Comparison of ENCODE assay signal across 18 cellular contexts in the genomic region with DNA sequence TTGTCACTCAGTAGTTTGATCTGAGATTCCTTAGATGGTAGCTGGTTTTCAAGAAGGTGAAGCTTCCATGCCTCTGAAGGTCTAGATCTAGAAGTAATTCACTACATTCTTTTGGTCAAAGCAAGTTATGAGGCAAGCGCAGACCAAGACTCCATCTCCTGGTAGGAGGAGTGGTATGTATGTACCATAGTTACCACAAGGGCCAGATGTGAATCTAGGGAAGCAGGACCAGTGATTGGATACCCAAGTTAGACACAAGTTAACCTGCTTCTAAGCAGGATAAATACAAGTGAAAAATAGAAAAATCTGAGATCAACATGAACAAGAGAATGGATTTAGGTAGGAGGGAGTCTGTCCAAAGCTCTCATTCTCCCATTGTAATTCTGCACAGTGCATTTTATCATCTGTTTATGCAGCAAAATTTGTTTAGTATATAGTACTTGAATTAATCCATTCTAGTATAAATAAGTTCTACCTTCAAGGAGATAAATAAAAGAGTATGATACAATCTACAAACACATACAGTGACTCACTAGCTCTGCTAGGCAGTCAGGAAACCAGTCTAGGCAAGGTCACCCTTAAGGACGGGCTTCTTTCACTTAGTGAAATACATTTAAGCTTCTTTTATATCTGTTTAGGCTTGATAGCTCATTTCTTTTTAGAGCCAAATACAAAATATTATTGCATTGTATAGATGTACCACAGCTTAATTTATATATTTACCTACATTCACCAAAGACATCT. TPM values are rescaled to one million over a fixed set of nuclear protein-coding genes. Genes with fewer than 3 reads are reported as not detected.
DNase-seq lines count a peak whose midpoint lies in the region; ATAC-seq, FAIRE-seq and TF ChIP-seq lines count a peak whose summit lies in the region.
"Had no signal": no experiment of that assay in that cellular context is flagged by ENCODE, and none has a peak within 500 bp of the region (broad histone marks: within the 10 kb centered on the region; RNA-seq: fewer than 3 reads in every experiment).

No MANE protein-coding gene starts in this region.

- H3K36me3 ChIP-seq in astrocyte (ENCODE audit: insufficient read depth, low read length) (no peaks in the 10 kb centered on the region), smooth muscle cell (ENCODE audit: low read depth) (no peaks in the 10 kb centered on the region)
- H3K36me3 ChIP-seq: thoracic aorta had no signal

- H3K27me3 Mint-ChIP-seq in activated T-cell treated with anti-CD3 and anti-CD28 coated beads, Interleukin-2, amount 50 U/mL, for 72 hours (ENCODE audit: low read depth) = no peaks in the 10 kb centered on the region
- H3K27me3 Mint-ChIP-seq in astrocyte (ENCODE audit: low read depth, unreplicated experiment) = no peaks in the 10 kb centered on the region
- H3K27me3 Mint-ChIP-seq: progenitor cell of endocrine pancreas had no signal

- H3K4me3 ChIP-seq in astrocyte (ENCODE audit: insufficient read depth, low read depth, low read length) (no peak overlapping the region), smooth muscle cell (no peak overlapping the region)
- H3K4me3 ChIP-seq: hepatocyte, PC-9, thoracic aorta had no signal

- ATAC-seq in activated T-cell treated with anti-CD3 and anti-CD28 coated beads, Interleukin-2, amount 50 U/mL, for 72 hours (replicated peaks in 1 of 2) = peak; percentile 77 to 82
- ATAC-seq in GM21717 (IDR thresholded peaks at IDR 0.05; ENCODE audit: unreplicated experiment) = no peak
- ATAC-seq in HG03139 (IDR thresholded peaks at IDR 0.05; ENCODE audit: unreplicated experiment) = no peak
- ATAC-seq: left colon, WTC11 had no signal

- H3K4me1 ChIP-seq in astrocyte (ENCODE audit: insufficient read depth, low read length) (no peaks in the 10 kb centered on the region), smooth muscle cell (ENCODE audit: low read depth) (no peaks in the 10 kb centered on the region)

- peak overlapping the region in 1 of 2 donors; percentile 8 for H3K4me3 Mint-ChIP-seq in activated T-cell treated with anti-CD3 and anti-CD28 coated beads, Interleukin-2, amount 50 U/mL, for 72 hours
- H3K4me3 Mint-ChIP-seq in astrocyte (ENCODE audit: unreplicated experiment) = no peak overlapping the region
- H3K4me3 Mint-ChIP-seq: WTC11 had no signal

- TF ChIP-seq CTCF in astrocyte (IDR thresholded peaks at IDR 0.05; ENCODE audit: insufficient read depth, low read depth, low read length) = no peak
- TF ChIP-seq CTCF in smooth muscle cell (IDR thresholded peaks at IDR 0.05; ENCODE audit: borderline replicate concordance, insufficient read depth, poor library complexity, severe bottlenecking) = no peak

- H3K9me3 ChIP-seq in astrocyte (ENCODE audit: insufficient read depth, low read depth, low read length) = no peaks in the 10 kb centered on the region
- no peaks in the 10 kb centered on the region for H3K9me3 ChIP-seq in smooth muscle cell (replicated peaks; ENCODE audit: low read depth)
- H3K9me3 ChIP-seq: thoracic aorta had no signal

- no peak overlapping the region for H2AFZ ChIP-seq in astrocyte (ENCODE audit: low read depth, low read length)
- H2AFZ ChIP-seq in smooth muscle cell (ENCODE audit: low read depth) = no peak overlapping the region
- H2AFZ ChIP-seq: hepatocyte, PC-9 had no signal

- no peaks in the 10 kb centered on the region for H3F3A ChIP-seq in smooth muscle cell (ENCODE audit: low read depth)

- H3K36me3 Mint-ChIP-seq in activated T-cell treated with anti-CD3 and anti-CD28 coated beads, Interleukin-2, amount 50 U/mL, for 72 hours (ENCODE audit: insufficient read depth in 2 of 2) = peaks cover 0 to 4% of the 10 kb centered on the region in 2 donors
- no peaks in the 10 kb centered on the region for H3K36me3 Mint-ChIP-seq in astrocyte (ENCODE audit: low read depth, unreplicated experiment)
- H3K36me3 Mint-ChIP-seq: WTC11 had no signal

- no peak for FAIRE-seq in astrocyte (lab: Jason Lieb, UNC)

- 93% methylated on average over 2 of the region's 2 CpGs for WGBS in smooth muscle cell (ENCODE audit: low lambda C conversion rate)

- H3K79me2 ChIP-seq in astrocyte (ENCODE audit: insufficient read depth, low read length) (no peaks in the 10 kb centered on the region), smooth muscle cell (ENCODE audit: low read depth) (no peaks in the 10 kb centered on the region)
- H3K79me2 ChIP-seq: hepatocyte had no signal

- no peaks in the 10 kb centered on the region for H4K20me1 ChIP-seq in astrocyte (ENCODE audit: insufficient read depth, low read length)
- H4K20me1 ChIP-seq in smooth muscle cell (ENCODE audit: low read depth) = no peaks in the 10 kb centered on the region

- H3K4me2 ChIP-seq in astrocyte (ENCODE audit: low read length) = no peak overlapping the region
- no peak overlapping the region for H3K4me2 ChIP-seq in smooth muscle cell
- H3K4me2 ChIP-seq: hepatocyte, PC-9 had no signal

- H3K27ac ChIP-seq in astrocyte (ENCODE audit: low read depth, low read length) (no peak overlapping the region), smooth muscle cell (ENCODE audit: low read depth) (no peak overlapping the region)
- H3K27ac ChIP-seq: hepatocyte, PC-9, thoracic aorta had no signal

- H3K9me3 Mint-ChIP-seq in activated T-cell treated with anti-CD3 and anti-CD28 coated beads, Interleukin-2, amount 50 U/mL, for 72 hours = peaks cover 0 to 2% of the 10 kb centered on the region in 2 donors
- H3K9me3 Mint-ChIP-seq in astrocyte (ENCODE audit: unreplicated experiment) = no peaks in the 10 kb centered on the region

- H3K27ac Mint-ChIP-seq in activated T-cell treated with anti-CD3 and anti-CD28 coated beads, Interleukin-2, amount 50 U/mL, for 72 hours = peak overlapping the region; percentile 58
- no peak overlapping the region for H3K27ac Mint-ChIP-seq in astrocyte (ENCODE audit: unreplicated experiment)
- H3K27ac Mint-ChIP-seq: activated T-helper 2 cell treated with anti-CD3 and anti-CD28 coated beads, Interferon-gamma antibody, Interleukin-2, Interleukin-4, amounts not matched to agents 10 μg/mL and 5 μg/mL and 100 μg/mL, durations not matched to agents 14 hours and 24 hours and 36 hours; progenitor cell of endocrine pancreas; WTC11 had no signal

- H3K27me3 ChIP-seq in astrocyte (ENCODE audit: insufficient read depth, low read length) = no peaks in the 10 kb centered on the region
- H3K27me3 ChIP-seq in smooth muscle cell (ENCODE audit: low read depth) = no peaks in the 10 kb centered on the region

- no peak for DNase-seq in activated T-cell treated with anti-CD3 and anti-CD28 coated beads, Interleukin-2, amount 50 U/mL, for 72 hours
- no peak for DNase-seq in activated T-cell treated with anti-CD3 and anti-CD28 coated beads, Interleukin-2, amount 50 U/mL, for 1 hour
- DNase-seq in HCEC 1CT = peak; percentile 47
- peak; percentile 24 for DNase-seq in astrocyte (ENCODE audit: low read depth)
- peak; percentile 83 for DNase-seq in iris pigment epithelial cell (ENCODE audit: low read depth)
- no peak for DNase-seq in smooth muscle cell (lab: John Stamatoyannopoulos, UW; ENCODE audit: unreplicated experiment)
- DNase-seq: left colon; NCI-H1930; NCI-H526; PC-9; stimulated activated CD4-positive, alpha-beta T cell treated with anti-CD3 and anti-CD28 coated beads, Interleukin-15, amount 100 ng/mL, for 24 hours had no signal

- H3K9ac ChIP-seq in astrocyte (ENCODE audit: low read length) (no peak overlapping the region), smooth muscle cell (ENCODE audit: low read depth) (no peak overlapping the region)

- H3K4me1 Mint-ChIP-seq in activated T-cell treated with anti-CD3 and anti-CD28 coated beads, Interleukin-2, amount 50 U/mL, for 72 hours (ENCODE audit: low read depth) = peaks cover 50% of the 10 kb centered on the region
- H3K4me1 Mint-ChIP-seq in astrocyte (ENCODE audit: low read depth, unreplicated experiment) = peaks cover 4% of the 10 kb centered on the region
- H3K4me1 Mint-ChIP-seq: WTC11 had no signal

RNA-seq across cellular contexts. Expression of a gene that starts 14.2 kb away (rescaled TPM):
- total RNA-seq in activated T-cell treated with anti-CD3 and anti-CD28 coated beads, Interleukin-2, amount 50 U/mL, for 72 hours = 100 to 1,000 TPM; 179 to 199 TPM
- total RNA-seq in astrocyte (6.3 and 7.7 TPM in 2 replicates), smooth muscle cell (0.04 TPM in 2 replicates)
- not detected in 2 replicates for polyA plus RNA-seq in smooth muscle cell

Comparison
In these comparisons a context has a peak if more than half of its experiments do, and no peak if none do; other contexts are left out.
1. ATAC-seq: peak in activated T-cell treated with anti-CD3 and anti-CD28 coated beads, Interleukin-2, amount 50 U/mL, for 72 hours (2 of 2); none in GM21717 (single experiment) and HG03139 (single experiment).
2. DNase-seq: peak in HCEC 1CT (single experiment), astrocyte (single experiment) and iris pigment epithelial cell (single experiment); none in activated T-cell treated with anti-CD3 and anti-CD28 coated beads, Interleukin-2, amount 50 U/mL, for 72 hours (0 of 2), activated T-cell treated with anti-CD3 and anti-CD28 coated beads, Interleukin-2, amount 50 U/mL, for 1 hour (single experiment) and smooth muscle cell (single experiment).
3. RNA of a gene that starts 14.2 kb away (total RNA-seq): 179 to 199 TPM in activated T-cell treated with anti-CD3 and anti-CD28 coated beads, Interleukin-2, amount 50 U/mL, for 72 hours; 6.3 to 7.7 TPM in astrocyte and 0.04 TPM in smooth muscle cell; every median in the first group is over 10 times any median in the second.